1 cellular context compared by ENCODE assay signal in the genomic region with DNA sequence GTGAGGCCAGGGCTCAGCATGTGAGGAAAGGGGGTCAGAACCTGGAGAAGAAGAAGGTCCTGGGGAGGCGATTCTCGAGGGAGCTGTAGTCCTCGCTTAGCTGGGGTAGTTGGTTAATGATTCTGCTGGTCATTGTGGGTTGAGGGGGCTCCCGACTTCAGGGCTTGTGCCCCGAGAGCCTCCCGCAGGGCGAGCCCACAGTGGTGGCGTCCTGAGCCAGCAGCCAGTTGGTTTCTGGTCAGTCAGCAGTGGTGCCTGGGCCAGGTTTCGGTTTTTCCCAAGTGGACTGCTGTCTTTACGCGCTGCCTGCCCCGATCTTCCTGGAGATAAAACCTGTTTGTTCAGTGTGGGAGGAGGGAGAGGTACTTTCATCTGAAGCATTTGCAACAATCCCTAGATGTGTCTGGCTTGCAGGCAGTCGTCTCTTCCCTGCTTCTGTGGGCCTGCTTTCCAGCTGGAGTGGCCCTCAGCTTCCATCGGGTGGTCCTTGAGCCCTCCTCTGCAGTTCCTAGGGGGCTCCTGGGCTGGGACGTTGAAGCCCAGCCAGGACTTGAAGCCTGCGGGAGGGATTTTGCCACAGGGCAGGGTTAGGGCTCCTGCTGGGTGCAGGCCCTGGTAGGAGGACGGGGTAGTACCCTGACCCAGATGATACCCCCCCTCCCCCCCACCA.
TF ChIP-seq lines count a peak whose summit lies in the region.

No MANE protein-coding gene starts in this region.

TF ChIP-seq in HepG2, 621 proteins besides CTCF, POLR2A, EP300 and RAD21 (continued from another document):
- TF ChIP-seq, protein P1, sequence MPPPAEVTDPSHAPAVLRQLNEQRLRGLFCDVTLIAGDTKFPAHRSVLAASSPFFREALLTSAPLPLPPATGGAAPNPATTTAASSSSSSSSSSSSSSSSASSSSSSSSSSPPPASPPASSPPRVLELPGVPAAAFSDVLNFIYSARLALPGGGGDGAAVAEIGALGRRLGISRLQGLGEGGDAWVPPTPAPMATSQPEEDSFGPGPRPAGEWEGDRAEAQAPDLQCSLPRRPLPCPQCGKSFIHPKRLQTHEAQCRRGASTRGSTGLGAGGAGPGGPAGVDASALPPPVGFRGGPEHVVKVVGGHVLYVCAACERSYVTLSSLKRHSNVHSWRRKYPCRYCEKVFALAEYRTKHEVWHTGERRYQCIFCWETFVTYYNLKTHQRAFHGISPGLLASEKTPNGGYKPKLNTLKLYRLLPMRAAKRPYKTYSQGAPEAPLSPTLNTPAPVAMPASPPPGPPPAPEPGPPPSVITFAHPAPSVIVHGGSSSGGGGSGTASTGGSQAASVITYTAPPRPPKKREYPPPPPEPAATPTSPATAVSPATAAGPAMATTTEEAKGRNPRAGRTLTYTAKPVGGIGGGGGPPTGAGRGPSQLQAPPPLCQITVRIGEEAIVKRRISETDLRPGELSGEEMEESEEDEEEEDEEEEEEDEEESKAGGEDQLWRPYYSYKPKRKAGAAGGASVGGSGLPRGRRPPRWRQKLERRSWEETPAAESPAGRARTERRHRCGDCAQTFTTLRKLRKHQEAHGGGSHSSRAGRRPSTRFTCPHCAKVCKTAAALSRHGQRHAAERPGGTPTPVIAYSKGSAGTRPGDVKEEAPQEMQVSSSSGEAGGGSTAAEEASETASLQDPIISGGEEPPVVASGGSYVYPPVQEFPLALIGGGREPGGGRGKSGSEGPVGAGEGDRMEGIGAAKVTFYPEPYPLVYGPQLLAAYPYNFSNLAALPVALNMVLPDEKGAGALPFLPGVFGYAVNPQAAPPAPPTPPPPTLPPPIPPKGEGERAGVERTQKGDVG (CRISPR knock-in tag; IDR thresholded peaks at IDR 0.05; ENCODE audit: borderline replicate concordance): no peak
- TF ChIP-seq ELF1 (CRISPR knock-in tag; IDR thresholded peaks at IDR 0.05) (no peak), ZNF773 (CRISPR knock-in tag; IDR thresholded peaks at IDR 0.05; ENCODE audit: borderline replicate concordance) (no peak), POLR2G (IDR thresholded peaks at IDR 0.05; ENCODE audit: low read depth, low read length) (peak; percentile 65), GATAD2A (CRISPR knock-in tag; IDR thresholded peaks at IDR 0.05) (peak; percentile 25; the same call in 1 of the 2 replicates), ZFP82 (CRISPR knock-in tag; IDR thresholded peaks at IDR 0.05; ENCODE audit: borderline replicate concordance) (no peak), SMYD3 (CRISPR knock-in tag; IDR thresholded peaks at IDR 0.05) (no peak), SOX13 (IDR thresholded peaks at IDR 0.05) (no peak), SOX13 (CRISPR knock-in tag; conservative IDR thresholded peaks at IDR 0.05 in 1 of 2, IDR thresholded peaks at IDR 0.05 in 1 of 2) (peak in 1 of 2 experiments; percentile 19; a peak in 1 of 4 replicates), RXRA (CRISPR knock-in tag; IDR thresholded peaks at IDR 0.05) (peak; percentile 27), SIX1 (CRISPR knock-in tag; IDR thresholded peaks at IDR 0.05; ENCODE audit: borderline replicate concordance) (no peak), SALL1 (CRISPR knock-in tag; IDR thresholded peaks at IDR 0.05) (0 out of 2 replicates have a peak, but pooled peaks have one; percentile 23), FOXA3 (CRISPR knock-in tag; IDR thresholded peaks at IDR 0.05) (peak; percentile 19; the same call in 1 of the 2 replicates), ZBTB7B (CRISPR knock-in tag; IDR thresholded peaks at IDR 0.05) (peak; percentile 61; the same call in 1 of the 2 replicates), ZNF331 (CRISPR knock-in tag; IDR thresholded peaks at IDR 0.05) (0 out of 2 replicates have a peak, but pooled peaks have one; percentile 39), CBX5 (CRISPR knock-in tag; IDR thresholded peaks at IDR 0.05; ENCODE audit: borderline replicate concordance) (peak; percentile 34; the same call in 1 of the 2 replicates), ZIK1 (CRISPR knock-in tag; IDR thresholded peaks at IDR 0.05; ENCODE audit: borderline replicate concordance, low read depth) (0 out of 2 replicates have a peak, but pooled peaks have one; percentile 38), ZNF3 (CRISPR knock-in tag; IDR thresholded peaks at IDR 0.05) (no peak), PHF21A (CRISPR knock-in tag; IDR thresholded peaks at IDR 0.05) (no peak), FOXA1 (IDR thresholded peaks at IDR 0.05) (no peak), FOXA1 (CRISPR knock-in tag; IDR thresholded peaks at IDR 0.05) (peak; percentile 51; the same call in 1 of the 2 replicates), HDAC2 (CRISPR knock-in tag; IDR thresholded peaks at IDR 0.05) (peak; percentile 50; the same call in 1 of the 2 replicates), ZBTB7A (CRISPR knock-in tag; IDR thresholded peaks at IDR 0.05) (no peak), STAG1 (CRISPR knock-in tag; IDR thresholded peaks at IDR 0.05) (no peak), KMT2A (CRISPR knock-in tag; IDR thresholded peaks at IDR 0.05) (0 out of 2 replicates have a peak, but pooled peaks have one; percentile 41), ZNF263 (CRISPR knock-in tag; IDR thresholded peaks at IDR 0.05) (peak; percentile 96), RCOR2 (CRISPR knock-in tag; IDR thresholded peaks at IDR 0.05) (no peak), SIN3A (IDR thresholded peaks at IDR 0.05; ENCODE audit: borderline replicate concordance, low read depth, low read length) (no peak), SNRNP70 (IDR thresholded peaks at IDR 0.05; ENCODE audit: low read depth, low read length) (no peak), IRX3 (CRISPR knock-in tag; IDR thresholded peaks at IDR 0.05; ENCODE audit: borderline replicate concordance, low read depth) (no peak)
- TF ChIP-seq, protein P2, sequence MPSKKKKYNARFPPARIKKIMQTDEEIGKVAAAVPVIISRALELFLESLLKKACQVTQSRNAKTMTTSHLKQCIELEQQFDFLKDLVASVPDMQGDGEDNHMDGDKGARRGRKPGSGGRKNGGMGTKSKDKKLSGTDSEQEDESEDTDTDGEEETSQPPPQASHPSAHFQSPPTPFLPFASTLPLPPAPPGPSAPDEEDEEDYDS (CRISPR knock-in tag; IDR thresholded peaks at IDR 0.05): peak; percentile 39; the same call in 1 of the 2 replicates
- TF ChIP-seq, protein P3, sequence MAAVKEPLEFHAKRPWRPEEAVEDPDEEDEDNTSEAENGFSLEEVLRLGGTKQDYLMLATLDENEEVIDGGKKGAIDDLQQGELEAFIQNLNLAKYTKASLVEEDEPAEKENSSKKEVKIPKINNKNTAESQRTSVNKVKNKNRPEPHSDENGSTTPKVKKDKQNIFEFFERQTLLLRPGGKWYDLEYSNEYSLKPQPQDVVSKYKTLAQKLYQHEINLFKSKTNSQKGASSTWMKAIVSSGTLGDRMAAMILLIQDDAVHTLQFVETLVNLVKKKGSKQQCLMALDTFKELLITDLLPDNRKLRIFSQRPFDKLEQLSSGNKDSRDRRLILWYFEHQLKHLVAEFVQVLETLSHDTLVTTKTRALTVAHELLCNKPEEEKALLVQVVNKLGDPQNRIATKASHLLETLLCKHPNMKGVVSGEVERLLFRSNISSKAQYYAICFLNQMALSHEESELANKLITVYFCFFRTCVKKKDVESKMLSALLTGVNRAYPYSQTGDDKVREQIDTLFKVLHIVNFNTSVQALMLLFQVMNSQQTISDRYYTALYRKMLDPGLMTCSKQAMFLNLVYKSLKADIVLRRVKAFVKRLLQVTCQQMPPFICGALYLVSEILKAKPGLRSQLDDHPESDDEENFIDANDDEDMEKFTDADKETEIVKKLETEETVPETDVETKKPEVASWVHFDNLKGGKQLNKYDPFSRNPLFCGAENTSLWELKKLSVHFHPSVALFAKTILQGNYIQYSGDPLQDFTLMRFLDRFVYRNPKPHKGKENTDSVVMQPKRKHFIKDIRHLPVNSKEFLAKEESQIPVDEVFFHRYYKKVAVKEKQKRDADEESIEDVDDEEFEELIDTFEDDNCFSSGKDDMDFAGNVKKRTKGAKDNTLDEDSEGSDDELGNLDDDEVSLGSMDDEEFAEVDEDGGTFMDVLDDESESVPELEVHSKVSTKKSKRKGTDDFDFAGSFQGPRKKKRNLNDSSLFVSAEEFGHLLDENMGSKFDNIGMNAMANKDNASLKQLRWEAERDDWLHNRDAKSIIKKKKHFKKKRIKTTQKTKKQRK (IDR thresholded peaks at IDR 0.05; ENCODE audit: low read length): no peak
- TF ChIP-seq, protein P4, sequence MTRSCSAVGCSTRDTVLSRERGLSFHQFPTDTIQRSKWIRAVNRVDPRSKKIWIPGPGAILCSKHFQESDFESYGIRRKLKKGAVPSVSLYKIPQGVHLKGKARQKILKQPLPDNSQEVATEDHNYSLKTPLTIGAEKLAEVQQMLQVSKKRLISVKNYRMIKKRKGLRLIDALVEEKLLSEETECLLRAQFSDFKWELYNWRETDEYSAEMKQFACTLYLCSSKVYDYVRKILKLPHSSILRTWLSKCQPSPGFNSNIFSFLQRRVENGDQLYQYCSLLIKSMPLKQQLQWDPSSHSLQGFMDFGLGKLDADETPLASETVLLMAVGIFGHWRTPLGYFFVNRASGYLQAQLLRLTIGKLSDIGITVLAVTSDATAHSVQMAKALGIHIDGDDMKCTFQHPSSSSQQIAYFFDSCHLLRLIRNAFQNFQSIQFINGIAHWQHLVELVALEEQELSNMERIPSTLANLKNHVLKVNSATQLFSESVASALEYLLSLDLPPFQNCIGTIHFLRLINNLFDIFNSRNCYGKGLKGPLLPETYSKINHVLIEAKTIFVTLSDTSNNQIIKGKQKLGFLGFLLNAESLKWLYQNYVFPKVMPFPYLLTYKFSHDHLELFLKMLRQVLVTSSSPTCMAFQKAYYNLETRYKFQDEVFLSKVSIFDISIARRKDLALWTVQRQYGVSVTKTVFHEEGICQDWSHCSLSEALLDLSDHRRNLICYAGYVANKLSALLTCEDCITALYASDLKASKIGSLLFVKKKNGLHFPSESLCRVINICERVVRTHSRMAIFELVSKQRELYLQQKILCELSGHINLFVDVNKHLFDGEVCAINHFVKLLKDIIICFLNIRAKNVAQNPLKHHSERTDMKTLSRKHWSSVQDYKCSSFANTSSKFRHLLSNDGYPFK (CRISPR knock-in tag; IDR thresholded peaks at IDR 0.05; ENCODE audit: borderline replicate concordance): no peak
- TF ChIP-seq, protein P5, sequence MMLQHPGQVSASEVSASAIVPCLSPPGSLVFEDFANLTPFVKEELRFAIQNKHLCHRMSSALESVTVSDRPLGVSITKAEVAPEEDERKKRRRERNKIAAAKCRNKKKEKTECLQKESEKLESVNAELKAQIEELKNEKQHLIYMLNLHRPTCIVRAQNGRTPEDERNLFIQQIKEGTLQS (CRISPR knock-in tag; IDR thresholded peaks at IDR 0.05): 0 out of 2 replicates have a peak, but pooled peaks have one; percentile 18
- TF ChIP-seq, protein P6, sequence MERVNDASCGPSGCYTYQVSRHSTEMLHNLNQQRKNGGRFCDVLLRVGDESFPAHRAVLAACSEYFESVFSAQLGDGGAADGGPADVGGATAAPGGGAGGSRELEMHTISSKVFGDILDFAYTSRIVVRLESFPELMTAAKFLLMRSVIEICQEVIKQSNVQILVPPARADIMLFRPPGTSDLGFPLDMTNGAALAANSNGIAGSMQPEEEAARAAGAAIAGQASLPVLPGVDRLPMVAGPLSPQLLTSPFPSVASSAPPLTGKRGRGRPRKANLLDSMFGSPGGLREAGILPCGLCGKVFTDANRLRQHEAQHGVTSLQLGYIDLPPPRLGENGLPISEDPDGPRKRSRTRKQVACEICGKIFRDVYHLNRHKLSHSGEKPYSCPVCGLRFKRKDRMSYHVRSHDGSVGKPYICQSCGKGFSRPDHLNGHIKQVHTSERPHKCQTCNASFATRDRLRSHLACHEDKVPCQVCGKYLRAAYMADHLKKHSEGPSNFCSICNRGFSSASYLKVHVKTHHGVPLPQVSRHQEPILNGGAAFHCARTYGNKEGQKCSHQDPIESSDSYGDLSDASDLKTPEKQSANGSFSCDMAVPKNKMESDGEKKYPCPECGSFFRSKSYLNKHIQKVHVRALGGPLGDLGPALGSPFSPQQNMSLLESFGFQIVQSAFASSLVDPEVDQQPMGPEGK (CRISPR knock-in tag; IDR thresholded peaks at IDR 0.05): peak; percentile 55; the same call in 1 of the 2 replicates
- TF ChIP-seq, protein P7, sequence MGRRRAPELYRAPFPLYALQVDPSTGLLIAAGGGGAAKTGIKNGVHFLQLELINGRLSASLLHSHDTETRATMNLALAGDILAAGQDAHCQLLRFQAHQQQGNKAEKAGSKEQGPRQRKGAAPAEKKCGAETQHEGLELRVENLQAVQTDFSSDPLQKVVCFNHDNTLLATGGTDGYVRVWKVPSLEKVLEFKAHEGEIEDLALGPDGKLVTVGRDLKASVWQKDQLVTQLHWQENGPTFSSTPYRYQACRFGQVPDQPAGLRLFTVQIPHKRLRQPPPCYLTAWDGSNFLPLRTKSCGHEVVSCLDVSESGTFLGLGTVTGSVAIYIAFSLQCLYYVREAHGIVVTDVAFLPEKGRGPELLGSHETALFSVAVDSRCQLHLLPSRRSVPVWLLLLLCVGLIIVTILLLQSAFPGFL (CRISPR knock-in tag; IDR thresholded peaks at IDR 0.05): no peak
- TF ChIP-seq, protein P8, sequence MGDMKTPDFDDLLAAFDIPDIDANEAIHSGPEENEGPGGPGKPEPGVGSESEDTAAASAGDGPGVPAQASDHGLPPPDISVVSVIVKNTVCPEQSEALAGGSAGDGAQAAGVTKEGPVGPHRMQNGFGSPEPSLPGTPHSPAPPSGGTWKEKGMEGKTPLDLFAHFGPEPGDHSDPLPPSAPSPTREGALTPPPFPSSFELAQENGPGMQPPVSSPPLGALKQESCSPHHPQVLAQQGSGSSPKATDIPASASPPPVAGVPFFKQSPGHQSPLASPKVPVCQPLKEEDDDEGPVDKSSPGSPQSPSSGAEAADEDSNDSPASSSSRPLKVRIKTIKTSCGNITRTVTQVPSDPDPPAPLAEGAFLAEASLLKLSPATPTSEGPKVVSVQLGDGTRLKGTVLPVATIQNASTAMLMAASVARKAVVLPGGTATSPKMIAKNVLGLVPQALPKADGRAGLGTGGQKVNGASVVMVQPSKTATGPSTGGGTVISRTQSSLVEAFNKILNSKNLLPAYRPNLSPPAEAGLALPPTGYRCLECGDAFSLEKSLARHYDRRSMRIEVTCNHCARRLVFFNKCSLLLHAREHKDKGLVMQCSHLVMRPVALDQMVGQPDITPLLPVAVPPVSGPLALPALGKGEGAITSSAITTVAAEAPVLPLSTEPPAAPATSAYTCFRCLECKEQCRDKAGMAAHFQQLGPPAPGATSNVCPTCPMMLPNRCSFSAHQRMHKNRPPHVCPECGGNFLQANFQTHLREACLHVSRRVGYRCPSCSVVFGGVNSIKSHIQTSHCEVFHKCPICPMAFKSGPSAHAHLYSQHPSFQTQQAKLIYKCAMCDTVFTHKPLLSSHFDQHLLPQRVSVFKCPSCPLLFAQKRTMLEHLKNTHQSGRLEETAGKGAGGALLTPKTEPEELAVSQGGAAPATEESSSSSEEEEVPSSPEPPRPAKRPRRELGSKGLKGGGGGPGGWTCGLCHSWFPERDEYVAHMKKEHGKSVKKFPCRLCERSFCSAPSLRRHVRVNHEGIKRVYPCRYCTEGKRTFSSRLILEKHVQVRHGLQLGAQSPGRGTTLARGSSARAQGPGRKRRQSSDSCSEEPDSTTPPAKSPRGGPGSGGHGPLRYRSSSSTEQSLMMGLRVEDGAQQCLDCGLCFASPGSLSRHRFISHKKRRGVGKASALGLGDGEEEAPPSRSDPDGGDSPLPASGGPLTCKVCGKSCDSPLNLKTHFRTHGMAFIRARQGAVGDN (CRISPR knock-in tag; IDR thresholded peaks at IDR 0.05): peak; percentile 37; the same call in 1 of the 2 replicates
